Comparison of ENCODE assay signal across 8 cellular contexts in the genomic region with DNA sequence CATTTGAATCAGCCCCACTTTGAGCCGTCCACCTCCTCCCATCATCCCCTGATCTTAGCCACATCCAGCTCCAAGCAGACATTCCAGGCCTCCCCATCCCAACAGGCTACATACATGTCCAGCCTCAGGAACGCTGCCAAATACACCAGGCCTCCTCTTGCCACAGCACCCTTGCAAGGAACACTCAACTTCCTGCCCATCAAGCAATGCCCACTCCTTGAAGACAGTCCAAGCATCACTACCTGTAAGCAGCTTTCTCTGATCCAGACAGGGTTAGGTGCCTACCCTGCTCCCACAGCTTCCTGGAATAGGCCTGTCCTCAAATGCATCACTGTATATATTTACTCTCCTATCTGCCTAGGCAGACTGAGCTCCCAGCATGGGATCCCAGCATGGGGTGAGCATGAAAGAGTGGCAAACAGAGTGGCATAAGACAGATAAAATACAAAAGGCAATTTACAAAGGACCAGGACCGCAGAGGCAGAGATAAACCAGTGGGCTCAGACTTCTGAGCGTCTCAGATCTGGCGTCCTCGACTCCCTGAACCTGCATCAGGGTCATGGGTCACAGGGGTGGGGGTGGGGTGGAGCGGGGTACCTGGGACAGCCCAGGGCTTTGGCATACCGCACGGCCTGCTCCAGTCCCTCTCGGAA. TPM values are rescaled to one million over a fixed set of nuclear protein-coding genes. Genes with fewer than 3 reads are reported as not detected.
DNase-seq lines count a peak whose midpoint lies in the region; ATAC-seq and TF ChIP-seq lines count a peak whose summit lies in the region.

No MANE protein-coding gene starts in this region.

- H3K27ac ChIP-seq in duodenal mucosa (ENCODE audit: low read depth, low read length) (peak overlapping the region; percentile 81), thyroid gland (peak overlapping the region; percentile 90 to 97 (median 97))

- H3K4me1 ChIP-seq in duodenal mucosa (ENCODE audit: control insufficient read depth in 1 of 2, insufficient read depth in 2 of 2, low read length in 2 of 2), result peaks cover 31 to 34% of the 10 kb centered on the region in 2 donors
- H3K4me1 ChIP-seq in thyroid gland, result peaks cover 0 to 7% of the 10 kb centered on the region in 2 donors

- 31 to 54% methylated on average over 6 to 10 of the region's 10 CpGs for WGBS in thyroid gland, 2 donors

- H3K36me3 ChIP-seq in duodenal mucosa (ENCODE audit: control insufficient read depth in 1 of 2, insufficient read depth in 2 of 2, low read length in 2 of 2) (peaks cover 16 to 45% of the 10 kb centered on the region in 2 donors), thyroid gland (peaks cover 33% of the 10 kb centered on the region in 2 donors)

- peak overlapping the region; percentile 44 for H3K4me3 Mint-ChIP-seq in activated CD8-positive, alpha-beta memory T cell treated with anti-CD3 and anti-CD28 coated beads, Interleukin-2, amount 10 ng/mL, durations not matched to agents 7 days and 5 days
- peak overlapping the region; percentile 80 for H3K4me3 Mint-ChIP-seq in memory B cell

- H3K27me3 Mint-ChIP-seq in activated CD8-positive, alpha-beta memory T cell treated with anti-CD3 and anti-CD28 coated beads, Interleukin-2, amount 10 ng/mL, durations not matched to agents 7 days and 5 days, result peaks cover 32% of the 10 kb centered on the region
- peaks cover 3% of the 10 kb centered on the region for H3K27me3 Mint-ChIP-seq in memory B cell

- H3K27me3 ChIP-seq in duodenal mucosa (ENCODE audit: control insufficient read depth in 1 of 2, insufficient read depth in 2 of 2, low read length in 2 of 2) (no peaks in the 10 kb centered on the region), thyroid gland (no peaks in the 10 kb centered on the region)

- peak in 1 of 2 donors; percentile 24 for TF ChIP-seq POLR2A in thyroid gland (IDR thresholded peaks at IDR 0.05)

- peak overlapping the region; percentile 42 for H3K27ac Mint-ChIP-seq in activated CD8-positive, alpha-beta memory T cell treated with anti-CD3 and anti-CD28 coated beads, Interleukin-2, amount 10 ng/mL, durations not matched to agents 7 days and 5 days
- H3K27ac Mint-ChIP-seq in memory B cell, result peak overlapping the region; percentile 21

- peaks cover 13% of the 10 kb centered on the region for H3K36me3 Mint-ChIP-seq in activated CD8-positive, alpha-beta memory T cell treated with anti-CD3 and anti-CD28 coated beads, Interleukin-2, amount 10 ng/mL, durations not matched to agents 7 days and 5 days
- H3K36me3 Mint-ChIP-seq in memory B cell, result peaks cover 7% of the 10 kb centered on the region

- H3K4me1 Mint-ChIP-seq in activated CD8-positive, alpha-beta memory T cell treated with anti-CD3 and anti-CD28 coated beads, Interleukin-2, amount 10 ng/mL, durations not matched to agents 7 days and 5 days, result peaks cover 11% of the 10 kb centered on the region
- H3K4me1 Mint-ChIP-seq in memory B cell, result peaks cover 16% of the 10 kb centered on the region

- no peak for ATAC-seq in activated CD8-positive, alpha-beta memory T cell treated with anti-CD3 and anti-CD28 coated beads, Interleukin-2, amount 10 ng/mL, durations not matched to agents 7 days and 5 days
- peak; percentile 4 for ATAC-seq in memory B cell (ENCODE audit: low read depth)
- ATAC-seq in GM19467 (IDR thresholded peaks at IDR 0.05; ENCODE audit: unreplicated experiment), result no peak

- no peak for TF ChIP-seq CTCF in thyroid gland (IDR thresholded peaks at IDR 0.05)

- intact Hi-C loops in thyroid gland (cut with DNase I), result no loop called here

- DNase-seq in activated CD8-positive, alpha-beta memory T cell treated with anti-CD3 and anti-CD28 coated beads, Interleukin-2, amount 10 ng/mL, durations not matched to agents 7 days and 5 days, result no peak
- no peak for DNase-seq in activated CD8-positive, alpha-beta memory T cell treated with anti-CD3 and anti-CD28 coated beads, Interleukin-2, amount 50 U/mL, for 4 hours
- DNase-seq in OCI-M1 (lab: John Stamatoyannopoulos, UW) (peak; percentile 69), memory B cell (ENCODE audit: low spot score in 2 of 2) (no peak), thyroid gland (peak; percentile 55 to 58), RPMI8226 (no peak)

- CTCF ChIA-PET in activated CD8-positive, alpha-beta memory T cell treated with anti-CD3 and anti-CD28 coated beads, Interleukin-2, amount 10 ng/mL, durations not matched to agents 7 days and 5 days (lab: Charles Lee), result interaction anchor here (0.8 kb wide), 1 partner anchor 38 kb away, joined by 3 read pairs; no protein-coding TSS in a partner anchor

- H3K9me3 ChIP-seq in duodenal mucosa (ENCODE audit: control insufficient read depth in 1 of 2, low read length in 2 of 2), result no peaks in the 10 kb centered on the region
- no peaks in the 10 kb centered on the region for H3K9me3 ChIP-seq in thyroid gland

- no peaks in the 10 kb centered on the region for H3K9me3 Mint-ChIP-seq in activated CD8-positive, alpha-beta memory T cell treated with anti-CD3 and anti-CD28 coated beads, Interleukin-2, amount 10 ng/mL, durations not matched to agents 7 days and 5 days (ENCODE audit: low read depth)
- no peaks in the 10 kb centered on the region for H3K9me3 Mint-ChIP-seq in memory B cell

- peak overlapping the region; percentile 50 to 73 for H3K9ac ChIP-seq in duodenal mucosa (ENCODE audit: low read depth in 1 of 2, low read length in 2 of 2)

- H3K4me3 ChIP-seq in duodenal mucosa (ENCODE audit: low read depth in 1 of 2, low read length in 2 of 2), result peak overlapping the region; percentile 57 to 60
- peak overlapping the region in 1 of 3 donors; percentile 65 for H3K4me3 ChIP-seq in thyroid gland (replicated peaks in 1 of 3)

RNA-seq across cellular contexts. Expression of a gene that starts 0.8 kb away (rescaled TPM):
- total RNA-seq in activated CD8-positive, alpha-beta memory T cell treated with anti-CD3 and anti-CD28 coated beads, Interleukin-2, amount 10 ng/mL, durations not matched to agents 7 days and 5 days, result 1 to 10 TPM; 7.1 to 8.0 TPM
- 10 to 100 TPM; 50.6 to 92.9 (median 65.6) TPM for total RNA-seq in thyroid gland

Comparison
In these comparisons a context has a peak if more than half of its experiments do, and no peak if none do; other contexts are left out.
1. DNase-seq: peak in OCI-M1 (single experiment) and thyroid gland (2 of 2); none in activated CD8-positive, alpha-beta memory T cell treated with anti-CD3 and anti-CD28 coated beads, Interleukin-2, amount 10 ng/mL, durations not matched to agents 7 days and 5 days (single experiment), activated CD8-positive, alpha-beta memory T cell treated with anti-CD3 and anti-CD28 coated beads, Interleukin-2, amount 50 U/mL, for 4 hours (single experiment), memory B cell (0 of 2) and RPMI8226 (single experiment).
2. RNA of a gene that starts 0.8 kb away (total RNA-seq): 50.6 to 92.9 TPM in thyroid gland; 7.1 to 8.0 TPM in activated CD8-positive, alpha-beta memory T cell treated with anti-CD3 and anti-CD28 coated beads, Interleukin-2, amount 10 ng/mL, durations not matched to agents 7 days and 5 days; every median in the first group is over 4 times any median in the second.